Comparison of ENCODE assay signal across 22 cellular contexts in genomic region chr15:95996494-95996893, GRCh38.
DNase-seq lines count a peak whose midpoint lies in the region; ATAC-seq and TF ChIP-seq lines count a peak whose summit lies in the region.
"Had no signal": no experiment of that assay in that cellular context is flagged by ENCODE, and none has a peak within 500 bp of the region (broad histone marks: within the 10 kb centered on the region; RNA-seq: fewer than 3 reads in every experiment).

No MANE protein-coding gene starts in this region.

- POLR2A ChIA-PET in GM10248 (lab: Yijun Ruan, JAX) = no interaction called here

- no peak overlapping the region for H3K27ac ChIP-seq in DND-41 (ENCODE audit: low read length)
- H3K27ac ChIP-seq: 22Rv1, esophagus squamous epithelium, psoas muscle, spleen, upper lobe of right lung had no signal

- H3K4me2 ChIP-seq in DND-41 (ENCODE audit: insufficient read depth, low read length) = no peak overlapping the region

- in situ Hi-C loops in astrocyte of the spinal cord (cut with HindIII; ENCODE audit: low sequenced_read_pairs) = no loop called here

- TF ChIP-seq CTCF in DND-41 (IDR thresholded peaks at IDR 0.05; ENCODE audit: borderline replicate concordance, extremely low read depth, low read length, poor library complexity, severe bottlenecking) (no peak), NB4 (IDR thresholded peaks at IDR 0.05; ENCODE audit: low read depth, low read length) (no peak), astrocyte of the spinal cord (IDR thresholded peaks at IDR 0.05; ENCODE audit: low read depth, low read length) (no peak), GM10248 (IDR thresholded peaks at IDR 0.05; ENCODE audit: control extremely low read depth, extremely low read depth, low read depth, missing control alignments) (no peak)

- H3K36me3 ChIP-seq in DND-41 (ENCODE audit: insufficient read depth, low read length) = no peaks in the 10 kb centered on the region
- H3K36me3 ChIP-seq: esophagus squamous epithelium, spleen, upper lobe of right lung had no signal

- H3K9ac ChIP-seq in DND-41 (ENCODE audit: low read depth, low read length) = no peak overlapping the region

- H2AFZ ChIP-seq in DND-41 (ENCODE audit: low read depth, low read length) = no peak overlapping the region

- ATAC-seq in DND-41 (ENCODE audit: insufficient read depth, low read depth) = peak; percentile 58; the same call in 1 of the 3 replicates
- ATAC-seq in left cardiac atrium = no peak
- ATAC-seq in Right ventricle myocardium inferior = no peak
- ATAC-seq: psoas muscle, upper lobe of right lung had no signal

- DNase-seq in NCI-H2107 treated with DMSO at 0.1 percent for 48 hours (lab: John Stamatoyannopoulos, UW; ENCODE audit: unreplicated experiment) = peak; percentile 9
- DNase-seq in NCI-H2107 (lab: John Stamatoyannopoulos, UW) = no peak
- DNase-seq in DND-41 = peak; percentile 47
- peak; percentile 59 for DNase-seq in NB4 (ENCODE audit: low read depth)
- DNase-seq in astrocyte of the spinal cord (ENCODE audit: low read depth, low spot score) = peak; percentile 36
- DNase-seq in left cardiac atrium = no peak
- DNase-seq in GM10248 (ENCODE audit: extremely low spot score) = no peak
- no peak for DNase-seq in Right ventricle myocardium inferior (ENCODE audit: missing footprints)
- DNase-seq: activated CD8-positive, alpha-beta memory T cell treated with anti-CD3 and anti-CD28 coated beads, Interleukin-2, amount 50 U/mL, for 48 hours; DMS153; effector CD8-positive, alpha-beta T cell; esophagus squamous epithelium; Karpas-422; kidney; mesendoderm; NCI-H2227 treated with DMSO at 0.1 percent for 48 hours; nephron progenitor cell; psoas muscle; SIG-M5; spleen; upper lobe of right lung had no signal

- no peaks in the 10 kb centered on the region for H4K20me1 ChIP-seq in DND-41 (ENCODE audit: insufficient read depth, low read length)

- intact Hi-C loops in left cardiac atrium (cut with DNase I) = no loop called here
- intact Hi-C loops in Right ventricle myocardium inferior (cut with DNase I) = no loop called here

- TF ChIP-seq POLR2A in NB4 (IDR thresholded peaks at IDR 0.05; ENCODE audit: extremely low read depth, insufficient read length) = no peak

- H3K27me3 ChIP-seq in DND-41 (ENCODE audit: insufficient read depth, low read length, poor library complexity) = peaks cover 4% of the 10 kb centered on the region
- H3K27me3 ChIP-seq: esophagus squamous epithelium, upper lobe of right lung had no signal

- no peaks in the 10 kb centered on the region for H3K9me3 ChIP-seq in DND-41 (ENCODE audit: insufficient read depth, low read length, severe bottlenecking)
- H3K9me3 ChIP-seq: esophagus squamous epithelium, psoas muscle, spleen, upper lobe of right lung had no signal

- CTCF ChIA-PET in GM10248 (lab: Yijun Ruan, JAX) = interaction anchor here (1.8 kb wide), 1 partner anchor 15 kb away, joined by 4 read pairs; no protein-coding TSS in a partner anchor

- H3K4me3 ChIP-seq in DND-41 (ENCODE audit: low read depth in 1 of 2, low read length in 2 of 2) (no peak overlapping the region), NB4 (ENCODE audit: low read depth, low read length) (no peak overlapping the region), astrocyte of the spinal cord (ENCODE audit: low read depth, low read length) (no peak overlapping the region)
- H3K4me3 ChIP-seq: esophagus squamous epithelium, psoas muscle, spleen, upper lobe of right lung had no signal

- no peaks in the 10 kb centered on the region for H3K79me2 ChIP-seq in DND-41 (ENCODE audit: insufficient read depth, low read length)

- H3K4me1 ChIP-seq in DND-41 (ENCODE audit: insufficient read depth, low read length) = no peaks in the 10 kb centered on the region; the same call in 1 of the 2 replicates
- H3K4me1 ChIP-seq: esophagus squamous epithelium, psoas muscle, spleen, upper lobe of right lung had no signal

Comparison
In these comparisons a context has a peak if more than half of its experiments do, and no peak if none do; other contexts are left out.
1. DNase-seq: peak in NCI-H2107 treated with DMSO at 0.1 percent for 48 hours (single experiment), DND-41 (single experiment), NB4 (single experiment) and astrocyte of the spinal cord (single experiment); none in NCI-H2107 (single experiment), left cardiac atrium (single experiment), GM10248 (single experiment) and Right ventricle myocardium inferior (single experiment).